In genomic region chr19:38838208-38838985, GRCh38 we compare ENCODE assay signal across 10 cellular contexts. TPM values are rescaled to one million over a fixed set of nuclear protein-coding genes. Genes with fewer than 3 reads are reported as not detected.
A peak's percentile ranks its signal among the peaks of the same experiment; 100 is the strongest.
DNase-seq lines count a peak whose midpoint lies in the region; ATAC-seq and TF ChIP-seq lines count a peak whose summit lies in the region.
"Had no signal": no experiment of that assay in that cellular context is flagged by ENCODE, and none has a peak within 500 bp of the region (broad histone marks: within the 10 kb centered on the region; RNA-seq: fewer than 3 reads in every experiment).

No MANE protein-coding gene starts in this region.

- H3K4me3 Mint-ChIP-seq in activated naive CD4-positive, alpha-beta T cell treated with anti-CD3 and anti-CD28 coated beads, Interleukin-2, amount 50 U/mL, for 24 hours = peak overlapping the region; percentile 67
- H3K4me3 Mint-ChIP-seq in mesothelial cell of epicardium = no peak overlapping the region
- H3K4me3 Mint-ChIP-seq in stimulated activated naive CD8-positive, alpha-beta T cell treated with anti-CD3 and anti-CD28 coated beads, Interleukin-15, Interleukin-2, amounts not matched to agents 100 ng/mL and 50 ng/mL, for 24 hours = peak overlapping the region; percentile 48
- H3K4me3 Mint-ChIP-seq: brain had no signal

- peak overlapping the region; percentile 83 for H3K27ac Mint-ChIP-seq in activated naive CD4-positive, alpha-beta T cell treated with anti-CD3 and anti-CD28 coated beads, Interleukin-2, amount 50 U/mL, for 24 hours
- H3K27ac Mint-ChIP-seq in mesothelial cell of epicardium = peak overlapping the region; percentile 90
- H3K27ac Mint-ChIP-seq in stimulated activated naive CD8-positive, alpha-beta T cell treated with anti-CD3 and anti-CD28 coated beads, Interleukin-15, Interleukin-2, amounts not matched to agents 100 ng/mL and 50 ng/mL, for 24 hours = peak overlapping the region; percentile 84

- no peaks in the 10 kb centered on the region for H3K27me3 Mint-ChIP-seq in activated naive CD4-positive, alpha-beta T cell treated with anti-CD3 and anti-CD28 coated beads, Interleukin-2, amount 50 U/mL, for 24 hours
- H3K27me3 Mint-ChIP-seq in mesothelial cell of epicardium (ENCODE audit: low read depth) = no peaks in the 10 kb centered on the region
- no peaks in the 10 kb centered on the region for H3K27me3 Mint-ChIP-seq in stimulated activated naive CD8-positive, alpha-beta T cell treated with anti-CD3 and anti-CD28 coated beads, Interleukin-15, Interleukin-2, amounts not matched to agents 100 ng/mL and 50 ng/mL, for 24 hours
- H3K27me3 Mint-ChIP-seq: brain had no signal

- no peak for DNase-seq in activated CD4-positive, CD25-positive, alpha-beta regulatory T cell treated with anti-CD3 and anti-CD28 coated beads, Interleukin-2, amount 50 U/mL, for 72 hours
- no peak for DNase-seq in mesothelial cell of epicardium (ENCODE audit: low spot score in 2 of 2, unreplicated experiment in 2 of 2)
- DNase-seq: NCI-H2107 had no signal

- ATAC-seq in activated CD4-positive, CD25-positive, alpha-beta regulatory T cell treated with anti-CD3 and anti-CD28 coated beads, Interleukin-2, amount 50 U/mL, for 24 hours = peak; percentile 85 to 86
- ATAC-seq in HG03025 (IDR thresholded peaks at IDR 0.05; ENCODE audit: low FRiP score, unreplicated experiment) (no peak), GM21529 (IDR thresholded peaks at IDR 0.05; ENCODE audit: unreplicated experiment) (no peak), GM21786 (IDR thresholded peaks at IDR 0.05; ENCODE audit: unreplicated experiment) (no peak)

- H3K36me3 Mint-ChIP-seq in activated naive CD4-positive, alpha-beta T cell treated with anti-CD3 and anti-CD28 coated beads, Interleukin-2, amount 50 U/mL, for 24 hours = peaks cover 28% of the 10 kb centered on the region
- peaks cover 41% of the 10 kb centered on the region for H3K36me3 Mint-ChIP-seq in mesothelial cell of epicardium
- H3K36me3 Mint-ChIP-seq in stimulated activated naive CD8-positive, alpha-beta T cell treated with anti-CD3 and anti-CD28 coated beads, Interleukin-15, Interleukin-2, amounts not matched to agents 100 ng/mL and 50 ng/mL, for 24 hours (ENCODE audit: low read depth) = peaks cover 82% of the 10 kb centered on the region

- no peaks in the 10 kb centered on the region for H3K9me3 Mint-ChIP-seq in activated naive CD4-positive, alpha-beta T cell treated with anti-CD3 and anti-CD28 coated beads, Interleukin-2, amount 50 U/mL, for 24 hours
- H3K9me3 Mint-ChIP-seq in mesothelial cell of epicardium = no peaks in the 10 kb centered on the region
- H3K9me3 Mint-ChIP-seq in stimulated activated naive CD8-positive, alpha-beta T cell treated with anti-CD3 and anti-CD28 coated beads, Interleukin-15, Interleukin-2, amounts not matched to agents 100 ng/mL and 50 ng/mL, for 24 hours = no peaks in the 10 kb centered on the region
- H3K9me3 Mint-ChIP-seq: brain had no signal

- TF ChIP-seq CTCF in mesothelial cell of epicardium (IDR thresholded peaks at IDR 0.05; ENCODE audit: unreplicated experiment) = no peak

- H3K4me1 Mint-ChIP-seq in activated naive CD4-positive, alpha-beta T cell treated with anti-CD3 and anti-CD28 coated beads, Interleukin-2, amount 50 U/mL, for 24 hours = peaks cover 53% of the 10 kb centered on the region
- peaks cover 30% of the 10 kb centered on the region for H3K4me1 Mint-ChIP-seq in mesothelial cell of epicardium
- peaks cover 53% of the 10 kb centered on the region for H3K4me1 Mint-ChIP-seq in stimulated activated naive CD8-positive, alpha-beta T cell treated with anti-CD3 and anti-CD28 coated beads, Interleukin-15, Interleukin-2, amounts not matched to agents 100 ng/mL and 50 ng/mL, for 24 hours (ENCODE audit: low read depth)

RNA-seq across cellular contexts. Expression of gene ECH1, which starts 6.8 kb away (rescaled TPM):
- 79.5 to 91.4 TPM (median 85.9 TPM) in 3 replicates for total RNA-seq in mesothelial cell of epicardium

RNA-seq across cellular contexts. Expression of gene HNRNPL, which starts 11.4 kb away (rescaled TPM):
- 423 to 443 TPM (median 425 TPM) in 3 replicates for total RNA-seq in mesothelial cell of epicardium

RNA-seq across cellular contexts. Expression of gene LGALS4, which starts 25.7 kb away (rescaled TPM):
- 1.4 to 3.0 TPM (median 1.6 TPM) in 3 replicates for total RNA-seq in mesothelial cell of epicardium

RNA-seq across cellular contexts. Expression of gene RINL, which starts 39.7 kb away (rescaled TPM):
- 2.1 to 3.3 TPM (median 2.3 TPM) in 3 replicates for total RNA-seq in mesothelial cell of epicardium

RNA-seq across cellular contexts. Expression of gene LGALS7B, which starts 49.4 kb away (rescaled TPM):
- 1.2 TPM in 1 of 3 replicates, not detected in the others for total RNA-seq in mesothelial cell of epicardium

Comparison
In these comparisons a context has a peak if more than half of its experiments do, and no peak if none do; other contexts are left out.
1. ATAC-seq: peak in activated CD4-positive, CD25-positive, alpha-beta regulatory T cell treated with anti-CD3 and anti-CD28 coated beads, Interleukin-2, amount 50 U/mL, for 24 hours (2 of 2); none in HG03025 (single experiment), GM21529 (single experiment) and GM21786 (single experiment).
2. Peak in every context shown above with its lines, with median percentiles within 50 percentile points of each other: H3K27ac Mint-ChIP-seq.